23 cellular contexts compared by ENCODE assay signal in genomic region chr22:20639343-20639742, GRCh38.
"Had no signal": no experiment of that assay in that cellular context is flagged by ENCODE, and none has a peak within 500 bp of the region (broad histone marks: within the 10 kb centered on the region; RNA-seq: fewer than 3 reads in every experiment).

No MANE protein-coding gene starts in this region.

- H3K4me2 ChIP-seq: KMS-11 had no signal

- H3K9ac ChIP-seq: KMS-11 had no signal

- DNase-seq: IMR-90, Kasumi-1, MM.1S, NCI-H1092 treated with DMSO at 0.1 percent for 48 hours, NCI-H1436, NCI-H187, NCI-H2029, NCI-H2081 treated with DMSO at 0.1 percent for 48 hours, NCI-H2171, NCI-H226, NCI-H446, NCI-H510A, NCI-H524 treated with DMSO at 0.1 percent for 48 hours, NCI-H69, NCI-H774, Right ventricle myocardium superior, RPMI8226, SIG-M5 had no signal

- H3K27ac ChIP-seq: KMS-11, SJSA1, SK-N-MC had no signal

- ATAC-seq: HepG2 had no signal

- H3K4me1 ChIP-seq: SJSA1 had no signal

- H3K4me3 ChIP-seq: SJSA1, SK-N-MC had no signal

- H3K36me3 ChIP-seq: SJSA1 had no signal

- FAIRE-seq: HepG2, RCC 7860 had no signal

- H3K9me3 ChIP-seq: SJSA1 had no signal
